ENCODE assay signal across 21 cellular contexts in genomic region chr4:114519368-114519767, GRCh38.
A peak's percentile ranks its signal among the peaks of the same experiment; 100 is the strongest.
DNase-seq lines count a peak whose midpoint lies in the region; ATAC-seq lines count a peak whose summit lies in the region.
"Had no signal": no experiment of that assay in that cellular context is flagged by ENCODE, and none has a peak within 500 bp of the region (broad histone marks: within the 10 kb centered on the region; RNA-seq: fewer than 3 reads in every experiment).

No MANE protein-coding gene starts in this region.

- ATAC-seq in GM21528 (IDR thresholded peaks at IDR 0.05; ENCODE audit: low FRiP score, unreplicated experiment) (no peak), HG03520 (IDR thresholded peaks at IDR 0.05; ENCODE audit: unreplicated experiment) (no peak)
- ATAC-seq: SK-N-SH treated with all-trans-retinoic acid at 6 μM for 48 hours had no signal

- DNase-seq in NCI-H748 (lab: John Stamatoyannopoulos, UW; ENCODE audit: unreplicated experiment): peak; percentile 4
- DNase-seq in NCI-H748 treated with DMSO at 0.1 percent for 48 hours (lab: John Stamatoyannopoulos, UW): no peak
- peak; percentile 76 for DNase-seq in globus pallidus (ENCODE audit: low spot score)
- peak; percentile 81 for DNase-seq in pons (ENCODE audit: low spot score)
- DNase-seq in activated CD4-positive, alpha-beta T cell treated with anti-CD3 and anti-CD28 coated beads, Interleukin-2, amount 50 U/mL, for 48 hours: no peak
- DNase-seq in SKM-1 (lab: John Stamatoyannopoulos, UW; ENCODE audit: unreplicated experiment): no peak
- DNase-seq: 8988T; ACHN; CD4-positive, CD25-positive, alpha-beta regulatory T cell; DMS53; GOT3; HFFc6; KBM-7; MG63; NCI-H1105 treated with DMSO at 0.1 percent for 48 hours; NCI-H146; NCI-H2029; NCI-H526 treated with DMSO at 0.1 percent for 48 hours had no signal

Comparison
In these comparisons a context has a peak if more than half of its experiments do, and no peak if none do; other contexts are left out.
1. DNase-seq: peak in NCI-H748 (single experiment), globus pallidus (single experiment) and pons (single experiment); none in NCI-H748 treated with DMSO at 0.1 percent for 48 hours (single experiment), activated CD4-positive, alpha-beta T cell treated with anti-CD3 and anti-CD28 coated beads, Interleukin-2, amount 50 U/mL, for 48 hours (0 of 2) and SKM-1 (single experiment).